12 cellular contexts compared by ENCODE assay signal in the genomic region with DNA sequence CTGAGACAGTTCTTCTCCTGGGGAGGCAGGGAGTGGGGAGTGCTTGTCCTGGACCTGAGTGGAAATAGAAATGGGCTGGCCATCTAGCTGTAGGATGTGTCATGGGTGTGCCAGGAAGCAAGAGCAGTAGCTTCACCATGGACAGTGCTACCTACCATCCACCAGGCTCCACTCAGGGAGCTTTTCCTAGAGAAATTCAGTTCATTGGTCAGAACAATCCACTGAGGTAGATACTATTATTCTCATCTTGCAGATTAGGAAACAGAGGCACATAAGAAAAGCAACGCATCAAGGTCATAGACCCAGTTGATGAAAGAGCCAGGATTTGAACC.
DNase-seq lines count a peak whose midpoint lies in the region; ATAC-seq and TF ChIP-seq lines count a peak whose summit lies in the region.
"Had no signal": no experiment of that assay in that cellular context is flagged by ENCODE, and none has a peak within 500 bp of the region (broad histone marks: within the 10 kb centered on the region; RNA-seq: fewer than 3 reads in every experiment).

No MANE protein-coding gene starts in this region.

- no peak for TF ChIP-seq POLR2A in Peyer's patch (IDR thresholded peaks at IDR 0.05)

- POLR2A ChIA-PET in HEK293 (lab: Yijun Ruan, JAX), result interaction anchor here (1.2 kb wide), 1 partner anchor 128 kb away, joined by 3 read pairs; no protein-coding TSS in a partner anchor
- POLR2A ChIA-PET in activated CD8-positive, alpha-beta T cell treated with anti-CD3 and anti-CD28 coated beads for 36 hours (lab: Charles Lee), result interaction anchor here (0.7 to 1.2 kb wide), 3 partner anchors 14 to 371 kb away, joined by 3 read pairs; no protein-coding TSS in a partner anchor
- POLR2A ChIA-PET in naive thymus-derived CD4-positive, alpha-beta T cell (lab: Charles Lee), result interaction anchor here (0.6 to 1.3 kb wide), 2 partner anchors 512 to 1120 kb away, joined by 3 to 7 read pairs; a partner anchor contains a TSS

- no peaks in the 10 kb centered on the region for H3K27me3 ChIP-seq in naive thymus-derived CD4-positive, alpha-beta T cell (ENCODE audit: control insufficient read depth in 2 of 2, insufficient read depth in 2 of 2, low read length in 2 of 2)
- H3K27me3 ChIP-seq in Peyer's patch, result no peaks in the 10 kb centered on the region

- TF ChIP-seq CTCF in HEK293 (tag by site-specific recombination; IDR thresholded peaks at IDR 0.05) (no peak), Peyer's patch (IDR thresholded peaks at IDR 0.05) (no peak)
- TF ChIP-seq CTCF in activated CD8-positive, alpha-beta T cell treated with anti-CD3 and anti-CD28 coated beads for 36 hours (IDR thresholded peaks at IDR 0.05), result no peak

- no peak overlapping the region for H3K4me3 Mint-ChIP-seq in activated CD8-positive, alpha-beta memory T cell treated with anti-CD3 and anti-CD28 coated beads, Interleukin-2, amount 10 ng/mL, durations not matched to agents 7 days and 5 days
- H3K4me3 Mint-ChIP-seq in activated CD8-positive, alpha-beta T cell treated with anti-CD3 and anti-CD28 coated beads for 36 hours, result no peak overlapping the region
- peak overlapping the region in 3 of 10 donors; percentile 83 to 86 (median 85) for H3K4me3 Mint-ChIP-seq in naive thymus-derived CD4-positive, alpha-beta T cell

- ATAC-seq in activated CD8-positive, alpha-beta memory T cell treated with anti-CD3 and anti-CD28 coated beads, Interleukin-2, amount 10 ng/mL, durations not matched to agents 7 days and 5 days, result no peak
- no peak for ATAC-seq in activated CD8-positive, alpha-beta T cell treated with anti-CD3 and anti-CD28 coated beads for 36 hours
- no peak for ATAC-seq in naive thymus-derived CD4-positive, alpha-beta T cell

- CTCF ChIA-PET in activated CD8-positive, alpha-beta memory T cell treated with anti-CD3 and anti-CD28 coated beads, Interleukin-2, amount 10 ng/mL, durations not matched to agents 7 days and 5 days (lab: Charles Lee), result interaction anchor here (1.2 to 4.7 kb wide), 10 partner anchors 6 to 649 kb away, joined by 3 to 47 read pairs (median 6); a partner anchor contains a TSS
- CTCF ChIA-PET in HEK293 (lab: Yijun Ruan, JAX), result interaction anchor here (0.7 to 2.8 kb wide), 5 partner anchors 160 to 535 kb away, joined by 3 to 18 read pairs (median 5); no protein-coding TSS in a partner anchor
- CTCF ChIA-PET in activated CD8-positive, alpha-beta T cell treated with anti-CD3 and anti-CD28 coated beads for 36 hours (lab: Charles Lee), result interaction anchor here (1.3 to 7.3 kb wide), 6 partner anchors 6 to 650 kb away, joined by 4 to 67 read pairs (median 8); no protein-coding TSS in a partner anchor
- CTCF ChIA-PET in naive thymus-derived CD4-positive, alpha-beta T cell (lab: Charles Lee), result interaction anchor here (0.6 to 2.6 kb wide), 3 partner anchors 7 to 529 kb away, joined by 3 to 12 read pairs (median 6); no protein-coding TSS in a partner anchor

- no peaks in the 10 kb centered on the region for H3K9me3 Mint-ChIP-seq in activated CD8-positive, alpha-beta memory T cell treated with anti-CD3 and anti-CD28 coated beads, Interleukin-2, amount 10 ng/mL, durations not matched to agents 7 days and 5 days (ENCODE audit: low read depth)
- H3K9me3 Mint-ChIP-seq in activated CD8-positive, alpha-beta T cell treated with anti-CD3 and anti-CD28 coated beads for 36 hours, result no peaks in the 10 kb centered on the region
- no peaks in the 10 kb centered on the region for H3K9me3 Mint-ChIP-seq in naive thymus-derived CD4-positive, alpha-beta T cell
- H3K9me3 Mint-ChIP-seq: CD8-positive, alpha-beta memory T cell had no signal

- H3K36me3 Mint-ChIP-seq in activated CD8-positive, alpha-beta memory T cell treated with anti-CD3 and anti-CD28 coated beads, Interleukin-2, amount 10 ng/mL, durations not matched to agents 7 days and 5 days, result peaks cover 3% of the 10 kb centered on the region
- H3K36me3 Mint-ChIP-seq in activated CD8-positive, alpha-beta T cell treated with anti-CD3 and anti-CD28 coated beads for 36 hours (ENCODE audit: low read depth), result no peaks in the 10 kb centered on the region
- H3K36me3 Mint-ChIP-seq in naive thymus-derived CD4-positive, alpha-beta T cell, result peaks cover 0 to 12% (median 1%) of the 10 kb centered on the region in 5 donors

- H3K4me1 ChIP-seq in HEK293 (ENCODE audit: control insufficient read depth, insufficient read depth, low read length) (0 out of 2 replicates have a peak, but pooled peaks cover 3% of the 10 kb centered on the region), Peyer's patch (no peaks in the 10 kb centered on the region)
- peaks cover 13 to 15% of the 10 kb centered on the region in 2 donors for H3K4me1 ChIP-seq in naive thymus-derived CD4-positive, alpha-beta T cell (ENCODE audit: control insufficient read depth in 2 of 2, insufficient read depth in 2 of 2, low read length in 2 of 2)

- no peak for DNase-seq in activated CD8-positive, alpha-beta memory T cell treated with anti-CD3 and anti-CD28 coated beads, Interleukin-2, amount 10 ng/mL, durations not matched to agents 7 days and 5 days
- no peak for DNase-seq in activated CD8-positive, alpha-beta memory T cell treated with anti-CD3 and anti-CD28 coated beads, Interleukin-2, amount 50 U/mL, for 48 hours
- no peak for DNase-seq in activated CD8-positive, alpha-beta T cell treated with anti-CD3 and anti-CD28 coated beads for 36 hours
- DNase-seq in naive thymus-derived CD4-positive, alpha-beta T cell, result no peak
- no peak for DNase-seq in Peyer's patch
- DNase-seq in amygdala (lab: John Stamatoyannopoulos, UW), result no peak
- no peak for DNase-seq in NCI-H187 treated with DMSO at 0.1 percent for 48 hours (lab: John Stamatoyannopoulos, UW)
- DNase-seq: NCI-H1436, NCI-H2081, NCI-H510A treated with DMSO at 0.1 percent for 48 hours had no signal

- H3K4me3 ChIP-seq in HEK293 (ENCODE audit: low read depth, low read length) (no peak overlapping the region), Peyer's patch (no peak overlapping the region)
- no peak overlapping the region for H3K4me3 ChIP-seq in naive thymus-derived CD4-positive, alpha-beta T cell (ENCODE audit: low read length)

- no peaks in the 10 kb centered on the region for H3K36me3 ChIP-seq in HEK293 (ENCODE audit: control insufficient read depth in 2 of 2, insufficient read depth in 1 of 2, low read length in 2 of 2)
- H3K36me3 ChIP-seq in naive thymus-derived CD4-positive, alpha-beta T cell (ENCODE audit: control insufficient read depth in 2 of 3, insufficient read depth in 3 of 3, low read length in 3 of 3), result no peaks in the 10 kb centered on the region
- H3K36me3 ChIP-seq in Peyer's patch, result no peaks in the 10 kb centered on the region

- intact Hi-C loops in activated CD8-positive, alpha-beta T cell treated with anti-CD3 and anti-CD28 coated beads for 36 hours (cut with micrococcal nuclease), result loop anchor here (10.0 kb wide), 1 partner anchor 264 kb away; no protein-coding TSS in a partner anchor
- intact Hi-C loops in naive thymus-derived CD4-positive, alpha-beta T cell (cut with micrococcal nuclease), result no loop called here

- H3K27ac ChIP-seq in HEK293 (ENCODE audit: extremely low read depth, low read depth, low read length) (no peak overlapping the region), Peyer's patch (no peak overlapping the region)
- H3K27ac ChIP-seq in naive thymus-derived CD4-positive, alpha-beta T cell (ENCODE audit: low read depth, low read length), result no peak overlapping the region

- H3K4me1 Mint-ChIP-seq in activated CD8-positive, alpha-beta memory T cell treated with anti-CD3 and anti-CD28 coated beads, Interleukin-2, amount 10 ng/mL, durations not matched to agents 7 days and 5 days, result peaks cover 46% of the 10 kb centered on the region
- peaks cover 25% of the 10 kb centered on the region for H3K4me1 Mint-ChIP-seq in activated CD8-positive, alpha-beta T cell treated with anti-CD3 and anti-CD28 coated beads for 36 hours (ENCODE audit: low read depth)
- peaks cover 18 to 62% (median 19%) of the 10 kb centered on the region in 7 donors for H3K4me1 Mint-ChIP-seq in naive thymus-derived CD4-positive, alpha-beta T cell

- no peaks in the 10 kb centered on the region for H3K9me3 ChIP-seq in HEK293 (ENCODE audit: control insufficient read depth, insufficient read depth, low read depth, low read length)
- H3K9me3 ChIP-seq in naive thymus-derived CD4-positive, alpha-beta T cell (ENCODE audit: control insufficient read depth in 2 of 3, low read length in 3 of 3), result no peaks in the 10 kb centered on the region
- no peaks in the 10 kb centered on the region for H3K9me3 ChIP-seq in Peyer's patch

- no peaks in the 10 kb centered on the region for H3K27me3 Mint-ChIP-seq in activated CD8-positive, alpha-beta memory T cell treated with anti-CD3 and anti-CD28 coated beads, Interleukin-2, amount 10 ng/mL, durations not matched to agents 7 days and 5 days
- no peaks in the 10 kb centered on the region for H3K27me3 Mint-ChIP-seq in activated CD8-positive, alpha-beta T cell treated with anti-CD3 and anti-CD28 coated beads for 36 hours
- H3K27me3 Mint-ChIP-seq in naive thymus-derived CD4-positive, alpha-beta T cell, result no peaks in the 10 kb centered on the region

- H3K27ac Mint-ChIP-seq in activated CD8-positive, alpha-beta memory T cell treated with anti-CD3 and anti-CD28 coated beads, Interleukin-2, amount 10 ng/mL, durations not matched to agents 7 days and 5 days, result peak overlapping the region; percentile 91
- peak overlapping the region; percentile 85 for H3K27ac Mint-ChIP-seq in activated CD8-positive, alpha-beta T cell treated with anti-CD3 and anti-CD28 coated beads for 36 hours
- peak overlapping the region in 5 of 9 donors; percentile 34 to 88 (median 83) for H3K27ac Mint-ChIP-seq in naive thymus-derived CD4-positive, alpha-beta T cell

TF ChIP-seq in HEK293, 187 proteins besides CTCF, POLR2A, EP300 and RAD21 (continues in another document):
- TF ChIP-seq ZNF16 (tag by site-specific recombination; IDR thresholded peaks at IDR 0.05; ENCODE audit: low read depth), result no peak
